In the genomic region with DNA sequence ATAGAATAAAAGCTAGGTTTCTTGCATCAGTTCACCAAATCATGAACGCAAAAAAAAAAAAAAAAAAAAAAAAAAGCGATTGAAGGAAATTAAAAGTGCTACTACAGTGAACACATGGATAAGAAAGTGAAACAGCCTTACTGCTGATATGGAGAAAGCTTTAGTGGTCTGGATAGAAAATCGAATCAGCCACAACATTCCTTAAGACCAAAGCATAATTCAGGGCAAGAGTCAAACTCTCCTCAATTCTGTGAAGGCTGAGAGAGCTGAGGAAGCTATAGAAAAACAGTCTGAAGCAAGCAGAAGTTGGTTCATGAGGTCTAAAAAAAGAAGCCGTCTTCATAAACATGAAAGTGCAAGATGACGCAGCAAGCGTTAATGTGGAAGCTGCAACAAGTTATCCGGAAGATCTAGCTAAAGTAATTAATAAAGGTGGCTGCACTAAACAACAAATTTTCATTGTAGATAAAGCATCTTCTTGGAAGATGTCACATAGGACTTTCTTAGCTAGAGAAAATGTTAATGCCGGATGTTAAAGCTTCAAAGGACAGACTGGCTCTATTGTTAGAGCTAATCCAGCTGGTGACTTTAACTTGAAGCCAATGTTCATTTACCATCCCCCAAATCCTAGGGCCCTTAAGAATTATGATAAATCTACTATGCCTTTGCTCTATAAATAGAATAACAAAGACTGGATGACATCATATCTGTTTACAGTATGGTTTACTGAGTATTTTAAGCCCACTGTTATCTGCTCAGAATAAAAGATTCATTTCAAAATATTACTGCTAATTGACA, we compare ENCODE assay signal across 9 cellular contexts. TPM values are rescaled to one million over a fixed set of nuclear protein-coding genes. Genes with fewer than 3 reads are reported as not detected.
DNase-seq lines count a peak whose midpoint lies in the region; ATAC-seq lines count a peak whose summit lies in the region.
"Had no signal": no experiment of that assay in that cellular context is flagged by ENCODE, and none has a peak within 500 bp of the region (broad histone marks: within the 10 kb centered on the region; RNA-seq: fewer than 3 reads in every experiment).

No MANE protein-coding gene starts in this region.

- intact Hi-C loops in left colon (cut with DNase I, micrococcal nuclease) = no loop called here

- H3K9me3 Mint-ChIP-seq in stimulated activated memory B cell treated with anti-CD40 and anti-IgM and Interleukin-4, amounts not matched to agents 10 μg/mL and 1 μg/mL and 100 μg/mL, for 72 hours = no peaks in the 10 kb centered on the region

- peak; percentile 51 for ATAC-seq in GM21529 (IDR thresholded peaks at IDR 0.05; ENCODE audit: unreplicated experiment)
- no peak for ATAC-seq in stimulated activated memory B cell treated with anti-CD40 and anti-IgM and Interleukin-4, amounts not matched to agents 10 μg/mL and 1 μg/mL and 100 μg/mL, for 72 hours
- no peak for ATAC-seq in left colon
- no peak for ATAC-seq in HG03280 (IDR thresholded peaks at IDR 0.05; ENCODE audit: unreplicated experiment)

- DNase-seq in RPMI7951 (ENCODE audit: low read depth) = peak; percentile 76
- peak; percentile 93 for DNase-seq in fibroblast of peridontal ligament (ENCODE audit: extremely low read depth)
- no peak for DNase-seq in left colon
- no peak for DNase-seq in NCI-H748 (lab: John Stamatoyannopoulos, UW; ENCODE audit: unreplicated experiment)
- no peak for DNase-seq in AG08396 (ENCODE audit: low spot score)
- DNase-seq: pancreas had no signal

- no peaks in the 10 kb centered on the region for H3K36me3 Mint-ChIP-seq in stimulated activated memory B cell treated with anti-CD40 and anti-IgM and Interleukin-4, amounts not matched to agents 10 μg/mL and 1 μg/mL and 100 μg/mL, for 72 hours

- H3K27me3 Mint-ChIP-seq in stimulated activated memory B cell treated with anti-CD40 and anti-IgM and Interleukin-4, amounts not matched to agents 10 μg/mL and 1 μg/mL and 100 μg/mL, for 72 hours = no peaks in the 10 kb centered on the region

- peaks cover 7% of the 10 kb centered on the region for H3K4me1 Mint-ChIP-seq in stimulated activated memory B cell treated with anti-CD40 and anti-IgM and Interleukin-4, amounts not matched to agents 10 μg/mL and 1 μg/mL and 100 μg/mL, for 72 hours

- H3K27ac Mint-ChIP-seq in stimulated activated memory B cell treated with anti-CD40 and anti-IgM and Interleukin-4, amounts not matched to agents 10 μg/mL and 1 μg/mL and 100 μg/mL, for 72 hours = no peak overlapping the region

- peak overlapping the region; percentile 26 for H3K4me3 Mint-ChIP-seq in stimulated activated memory B cell treated with anti-CD40 and anti-IgM and Interleukin-4, amounts not matched to agents 10 μg/mL and 1 μg/mL and 100 μg/mL, for 72 hours

RNA-seq across cellular contexts. Expression of a gene that starts 19.2 kb away (rescaled TPM):
- total RNA-seq in RPMI7951 (2014; rRNA removed; shearing (Covaris generic)) = 17.1 and 32.9 TPM in 2 replicates
- 10 to 100 TPM; 39.5 to 46.4 TPM for total RNA-seq in left colon

Comparison
In these comparisons a context has a peak if more than half of its experiments do, and no peak if none do; other contexts are left out.
1. DNase-seq: peak in RPMI7951 (single experiment) and fibroblast of peridontal ligament (single experiment); none in left colon (0 of 2), NCI-H748 (single experiment) and AG08396 (single experiment).